ENCODE assay signal across 9 cellular contexts in genomic region chr11:119726585-119727522, GRCh38. TPM values are rescaled to one million over a fixed set of nuclear protein-coding genes. Genes with fewer than 3 reads are reported as not detected.
DNase-seq lines count a peak whose midpoint lies in the region; ATAC-seq and TF ChIP-seq lines count a peak whose summit lies in the region.
"Had no signal": no experiment of that assay in that cellular context is flagged by ENCODE, and none has a peak within 500 bp of the region (broad histone marks: within the 10 kb centered on the region; RNA-seq: fewer than 3 reads in every experiment).

No MANE protein-coding gene starts in this region.

- H3K4me1 Mint-ChIP-seq in activated T-helper 17 cell treated with anti-CD3 and anti-CD28 coated beads, Interleukin-2, amount 50 U/mL, for 72 hours: peaks cover 7% of the 10 kb centered on the region

- H3K4me1 ChIP-seq in iPS-20b (ENCODE audit: insufficient read depth, low read length) (peaks cover 43% of the 10 kb centered on the region), stomach (peaks cover 17 to 51% (median 41%) of the 10 kb centered on the region in 4 donors)

- H3K4me3 ChIP-seq in iPS-20b (ENCODE audit: low read length): peak overlapping the region; percentile 86
- H3K4me3 ChIP-seq in stomach: peak overlapping the region; percentile 76 to 95 (median 86)

- H3K9me3 Mint-ChIP-seq in activated T-helper 17 cell treated with anti-CD3 and anti-CD28 coated beads, Interleukin-2, amount 50 U/mL, for 72 hours: no peaks in the 10 kb centered on the region

- no peak for TF ChIP-seq POLR2A in stomach (IDR thresholded peaks at IDR 0.05)

- peak overlapping the region; percentile 75; the same call in 1 of the 2 replicates for H3K9ac ChIP-seq in iPS-20b (ENCODE audit: low read depth, low read length)

- H3K9me3 ChIP-seq in iPS-20b (ENCODE audit: insufficient read depth, low read depth, low read length) (no peaks in the 10 kb centered on the region), stomach (no peaks in the 10 kb centered on the region)

- H3K27ac ChIP-seq in iPS-20b (ENCODE audit: low read length) (no peak overlapping the region), stomach (peak overlapping the region in 1 of 5 donors; percentile 94)

- H3K36me3 Mint-ChIP-seq in activated T-helper 17 cell treated with anti-CD3 and anti-CD28 coated beads, Interleukin-2, amount 50 U/mL, for 72 hours (ENCODE audit: low read depth): no peaks in the 10 kb centered on the region

- DNase-seq in NCI-H2107 treated with DMSO at 0.1 percent for 48 hours (lab: John Stamatoyannopoulos, UW; ENCODE audit: unreplicated experiment) (peak; percentile 17), NCI-H2107 (lab: John Stamatoyannopoulos, UW) (no peak), stomach (no peak), foreskin melanocyte (no peak)
- DNase-seq in stimulated activated CD4-positive, alpha-beta T cell treated with anti-CD3 and anti-CD28 coated beads, Interleukin-2, amount 100 ng/mL, for 48 hours: no peak
- DNase-seq: activated T-cell treated with anti-CD3 and anti-CD28 coated beads for 4 hours had no signal

- peak overlapping the region; percentile 81 for H3K4me3 Mint-ChIP-seq in activated T-helper 17 cell treated with anti-CD3 and anti-CD28 coated beads, Interleukin-2, amount 50 U/mL, for 72 hours

- H3K27ac Mint-ChIP-seq in activated T-helper 17 cell treated with anti-CD3 and anti-CD28 coated beads, Interleukin-2, amount 50 U/mL, for 72 hours: no peak overlapping the region

- H3K36me3 ChIP-seq in iPS-20b (ENCODE audit: insufficient read depth, low read depth, low read length) (peaks cover 6% of the 10 kb centered on the region; the same call in 1 of the 2 replicates), stomach (no peaks in the 10 kb centered on the region)

- no peak for TF ChIP-seq CTCF in stomach (IDR thresholded peaks at IDR 0.05)

- peaks cover 12% of the 10 kb centered on the region for H3K27me3 Mint-ChIP-seq in activated T-helper 17 cell treated with anti-CD3 and anti-CD28 coated beads, Interleukin-2, amount 50 U/mL, for 72 hours

- H3K27me3 ChIP-seq in iPS-20b (ENCODE audit: insufficient read depth, low read length) (peaks cover 13% of the 10 kb centered on the region), stomach (no peaks in the 10 kb centered on the region)

- WGBS in stomach, 5 donors: 13 to 22% (median 14%) methylated on average over 13 to 21 of the region's 21 CpGs

- no peak for TF ChIP-seq EP300 in stomach (IDR thresholded peaks at IDR 0.05)

- intact Hi-C loops in stomach (cut with DNase I; ENCODE audit: low total_unique reads): no loop called here

- no peak for ATAC-seq in activated T-helper 17 cell treated with anti-CD3 and anti-CD28 coated beads, Interleukin-2, amount 50 U/mL, for 72 hours (replicated peaks)
- no peak for ATAC-seq in HG03439 (IDR thresholded peaks at IDR 0.05; ENCODE audit: unreplicated experiment)

RNA-seq across cellular contexts. Expression of gene NECTIN1, which starts 2.1 kb away (rescaled TPM):
- 1 to 10 TPM in 1 of 2 donors, under 1 TPM in 1; 0.78 to 2.3 TPM for total RNA-seq in activated T-helper 17 cell treated with anti-CD3 and anti-CD28 coated beads, Interleukin-2, amount 50 U/mL, for 72 hours
- total RNA-seq in stomach: 10 to 100 TPM in 2 of 5 donors, 1 to 10 TPM in 3; 5.4 to 92.1 (median 6.5) TPM
- polyA plus RNA-seq in stomach: 10 to 100 TPM in 1 of 3 donors, 1 to 10 TPM in 2; 1.2 to 20.9 (median 3.1) TPM
